In the genomic region with DNA sequence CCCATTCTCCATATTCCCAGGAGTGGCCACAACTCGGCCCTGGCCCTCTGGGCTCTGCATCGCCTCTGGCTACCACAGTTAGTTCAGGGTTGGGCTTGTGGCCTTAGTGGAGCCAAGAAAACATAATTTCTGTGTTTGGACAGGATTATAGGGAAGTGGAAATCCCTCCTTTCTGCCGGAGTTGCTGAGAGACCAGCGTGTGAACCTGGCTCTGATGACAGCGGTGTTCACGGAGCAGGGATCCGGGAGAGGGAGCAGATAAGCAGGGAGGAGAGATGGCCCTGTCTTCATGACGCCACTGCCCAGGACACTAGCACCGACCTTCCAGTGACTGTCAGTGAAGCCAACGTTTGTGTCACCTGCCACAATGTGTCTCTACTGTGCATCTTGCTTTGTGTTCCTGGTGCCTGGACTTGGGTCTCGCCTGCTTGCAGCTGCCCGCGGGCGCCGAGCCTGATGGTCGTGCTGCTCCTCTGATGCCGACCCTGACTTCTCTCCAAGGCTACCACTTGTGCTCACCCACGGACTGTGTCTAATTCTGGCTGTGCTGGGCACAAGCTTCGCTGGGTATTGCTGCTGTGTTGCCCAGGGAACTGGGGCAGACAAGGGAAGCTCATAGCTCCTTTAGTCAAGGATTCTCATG, we compare ENCODE assay signal across 1 cellular context.
TF ChIP-seq lines count a peak whose summit lies in the region.

No MANE protein-coding gene starts in this region.

TF ChIP-seq in SK-N-SH treated with all-trans-retinoic acid at 6 μM for 48 hours, 23 proteins besides CTCF, POLR2A, EP300 and RAD21 (continued from another document):
- TF ChIP-seq, protein P1, sequence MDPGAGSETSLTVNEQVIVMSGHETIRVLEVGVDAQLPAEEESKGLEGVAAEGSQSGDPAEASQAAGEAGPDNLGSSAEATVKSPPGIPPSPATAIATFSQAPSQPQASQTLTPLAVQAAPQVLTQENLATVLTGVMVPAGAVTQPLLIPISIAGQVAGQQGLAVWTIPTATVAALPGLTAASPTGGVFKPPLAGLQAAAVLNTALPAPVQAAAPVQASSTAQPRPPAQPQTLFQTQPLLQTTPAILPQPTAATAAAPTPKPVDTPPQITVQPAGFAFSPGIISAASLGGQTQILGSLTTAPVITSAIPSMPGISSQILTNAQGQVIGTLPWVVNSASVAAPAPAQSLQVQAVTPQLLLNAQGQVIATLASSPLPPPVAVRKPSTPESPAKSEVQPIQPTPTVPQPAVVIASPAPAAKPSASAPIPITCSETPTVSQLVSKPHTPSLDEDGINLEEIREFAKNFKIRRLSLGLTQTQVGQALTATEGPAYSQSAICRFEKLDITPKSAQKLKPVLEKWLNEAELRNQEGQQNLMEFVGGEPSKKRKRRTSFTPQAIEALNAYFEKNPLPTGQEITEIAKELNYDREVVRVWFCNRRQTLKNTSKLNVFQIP (CRISPR knock-in tag; IDR thresholded peaks at IDR 0.05; ENCODE audit: borderline replicate concordance, low read depth), result no peak
- TF ChIP-seq RARB (CRISPR knock-in tag; IDR thresholded peaks at IDR 0.05) (no peak), GLIS3 (CRISPR knock-in tag; IDR thresholded peaks at IDR 0.05) (no peak)
